7 cellular contexts compared by ENCODE assay signal in the genomic region with DNA sequence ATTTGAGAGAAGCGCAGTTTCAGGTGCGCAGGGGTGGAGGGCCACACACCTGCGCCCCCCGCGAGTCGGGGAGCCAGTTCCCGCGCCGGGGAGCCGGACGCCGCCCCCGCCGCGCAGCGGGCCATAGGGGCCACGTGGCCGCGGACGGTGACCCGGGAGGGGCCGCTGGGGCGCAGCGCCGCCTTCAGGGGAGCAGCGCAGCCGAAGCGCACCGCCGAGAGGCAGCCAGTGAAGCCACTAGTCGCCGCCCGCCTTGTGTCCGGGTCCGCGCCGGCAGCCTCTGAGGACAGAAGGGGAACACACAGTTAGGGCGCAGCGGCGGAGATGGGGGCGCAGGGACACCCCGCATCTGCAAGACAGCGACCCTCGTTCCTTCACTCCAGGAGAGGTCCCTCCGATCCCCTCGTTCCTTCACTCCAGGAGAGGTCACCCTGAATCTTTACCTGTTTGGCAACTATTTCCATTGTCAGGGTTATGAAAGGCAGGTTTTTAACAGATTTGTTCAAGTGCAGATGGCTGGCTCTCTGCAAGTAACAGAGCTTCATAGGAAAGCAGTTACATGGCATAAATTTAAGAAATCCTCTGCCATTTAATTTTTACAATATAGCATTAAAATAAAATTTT.
A peak's percentile ranks its signal among the peaks of the same experiment; 100 is the strongest.
DNase-seq lines count a peak whose midpoint lies in the region; ATAC-seq and TF ChIP-seq lines count a peak whose summit lies in the region.
"Not testable (repeated sequence)": the region's sequence is repeated elsewhere in the genome, so short reads cannot be mapped to it uniquely, and the experiment has no call there.

No MANE protein-coding gene starts in this region.

- not testable (repeated sequence) for TF ChIP-seq CTCF in GM23338 (conservative IDR thresholded peaks at IDR 0.05; ENCODE audit: low read depth in 2 of 2); PC-3 (conservative IDR thresholded peaks at IDR 0.05; ENCODE audit: low read depth, low read length); WTC11 (IDR thresholded peaks at IDR 0.05); foreskin keratinocyte (conservative IDR thresholded peaks at IDR 0.05); heart left ventricle (IDR thresholded peaks at IDR 0.05); left lung (IDR thresholded peaks at IDR 0.05); mucosa of descending colon (IDR thresholded peaks at IDR 0.05)

- H3K27me3 Mint-ChIP-seq in GM23338 (ENCODE audit: insufficient read depth, low read depth, poor library complexity); WTC11 (ENCODE audit: low read depth): not testable (repeated sequence)

- not testable (repeated sequence) for H3K27ac ChIP-seq in GM23338 (ENCODE audit: low read depth); PC-3 (ENCODE audit: low read length); foreskin keratinocyte; heart left ventricle; left lung

- not testable (repeated sequence) for H2AFZ ChIP-seq in GM23338; PC-3 (ENCODE audit: low read length)

- DNase-seq in GM23338 (ENCODE audit: low spot score); PC-3; WTC11 (ENCODE audit: low spot score); foreskin keratinocyte; heart left ventricle; left lung; mucosa of descending colon: not testable (repeated sequence)

- not testable (repeated sequence) for H4K20me1 ChIP-seq in GM23338 (replicated peaks; ENCODE audit: insufficient read depth); PC-3 (ENCODE audit: low read length)

- not testable (repeated sequence) for TF ChIP-seq POLR2A in heart left ventricle (IDR thresholded peaks at IDR 0.05)

- H3K79me2 ChIP-seq in GM23338 (replicated peaks; ENCODE audit: insufficient read depth); PC-3 (ENCODE audit: low read length): not testable (repeated sequence)

- not testable (repeated sequence) for BruUV-seq in PC-3 (replicated peaks; lab: Mats Ljungman, UMichigan)

- H3K4me2 ChIP-seq in GM23338; PC-3 (ENCODE audit: low read length): not testable (repeated sequence)

- H3K36me3 Mint-ChIP-seq in GM23338 (ENCODE audit: low read depth); WTC11: not testable (repeated sequence)

- H3K27ac Mint-ChIP-seq in GM23338, WTC11: not testable (repeated sequence)

- H3K27me3 ChIP-seq in GM23338 (ENCODE audit: insufficient read depth); PC-3 (ENCODE audit: low read length); foreskin keratinocyte; heart left ventricle; left lung: not testable (repeated sequence)

- H3K4me3 ChIP-seq in GM23338; PC-3 (ENCODE audit: low read length); heart left ventricle; left lung; mucosa of descending colon: not testable (repeated sequence)

- not testable (repeated sequence) for H3K4me1 Mint-ChIP-seq in GM23338, WTC11

- ATAC-seq in GM23338 = peak; percentile 97
- ATAC-seq in PC-3 = peak; percentile 81
- peak; percentile 92 for ATAC-seq in WTC11
- ATAC-seq in foreskin keratinocyte = peak; percentile 62
- peak; percentile 22 to 47 (median 34) for ATAC-seq in heart left ventricle
- peak; percentile 92 for ATAC-seq in left lung
- peak; percentile 92 for ATAC-seq in mucosa of descending colon

- not testable (repeated sequence) for H3K9ac ChIP-seq in PC-3 (ENCODE audit: low read length)

- H3K4me1 ChIP-seq in GM23338 (ENCODE audit: insufficient read depth); PC-3 (ENCODE audit: insufficient read depth, low read length); foreskin keratinocyte; heart left ventricle; left lung; mucosa of descending colon (ENCODE audit: low read depth): not testable (repeated sequence)

- H3K9me3 Mint-ChIP-seq in GM23338, WTC11: not testable (repeated sequence)

- H3K9me2 ChIP-seq in GM23338 (ENCODE audit: insufficient read depth); PC-3 (replicated peaks; ENCODE audit: low read length): not testable (repeated sequence)

- CTCF ChIA-PET in PC-3 (lab: Charles Lee); WTC11 (lab: Charles Lee): not testable (repeated sequence)

- not testable (repeated sequence) for H3K4me3 Mint-ChIP-seq in GM23338, WTC11

- H3F3A ChIP-seq in GM23338 (replicated peaks; ENCODE audit: low read depth); PC-3 (ENCODE audit: low read length, unreplicated experiment): not testable (repeated sequence)

- intact Hi-C loops in PC-3 (cut with micrococcal nuclease); heart left ventricle (cut with DNase I); left lung (cut with DNase I); mucosa of descending colon (cut with DNase I, micrococcal nuclease): not testable (repeated sequence)

- POLR2A ChIA-PET in PC-3 (lab: Charles Lee; ENCODE audit: unreplicated experiment); WTC11 (lab: Charles Lee): not testable (repeated sequence)

- H3K36me3 ChIP-seq in GM23338 (ENCODE audit: insufficient read depth); PC-3 (ENCODE audit: low read depth, low read length); heart left ventricle; left lung; mucosa of descending colon (ENCODE audit: low read depth): not testable (repeated sequence)

- not testable (repeated sequence) for H3K9me3 ChIP-seq in PC-3 (ENCODE audit: low read length); heart left ventricle; left lung; mucosa of descending colon

- WGBS in heart left ventricle, 4 donors = no CpG with 5 or more reads among the region's 46 CpGs

Comparison
In these comparisons a context has a peak if more than half of its experiments do, and no peak if none do; other contexts are left out.
1. ATAC-seq: peak in every context shown above with its lines; median percentile 97 in GM23338; 92 in WTC11; 92 in left lung; 92 in mucosa of descending colon; 81 in PC-3; 62 in foreskin keratinocyte; 34 in heart left ventricle.